8 cellular contexts compared by ENCODE assay signal in genomic region chr3:4834403-4834866, GRCh38.
DNase-seq lines count a peak whose midpoint lies in the region; ATAC-seq and TF ChIP-seq lines count a peak whose summit lies in the region.

No MANE protein-coding gene starts in this region.

- no peaks in the 10 kb centered on the region for H3K27me3 ChIP-seq in naive thymus-derived CD4-positive, alpha-beta T cell (ENCODE audit: control insufficient read depth in 2 of 2, insufficient read depth in 2 of 2, low read length in 2 of 2)

- peaks cover 53 to 67% of the 10 kb centered on the region in 2 donors for H3K4me1 ChIP-seq in naive thymus-derived CD4-positive, alpha-beta T cell (ENCODE audit: control insufficient read depth in 2 of 2, insufficient read depth in 2 of 2, low read length in 2 of 2)

- DNase-seq in activated CD4-positive, alpha-beta memory T cell treated with anti-CD3 and anti-CD28 coated beads, Interleukin-2, amount 10 ng/mL, durations not matched to agents 7 days and 5 days, result peak; percentile 88
- peak in 5 of 9 donors; percentile 28 to 79 (median 39) for DNase-seq in naive thymus-derived CD4-positive, alpha-beta T cell
- no peak for DNase-seq in SHP77 treated with DMSO at 0.1 percent for 48 hours (lab: John Stamatoyannopoulos, UW)
- DNase-seq in DMS53 treated with DMSO at 0.1 percent for 48 hours (lab: John Stamatoyannopoulos, UW; ENCODE audit: unreplicated experiment), result no peak
- no peak for DNase-seq in G401 (ENCODE audit: low spot score)
- DNase-seq in lower leg skin (ENCODE audit: low spot score in 2 of 2), result no peak

- WGBS in lower leg skin, 2 donors, result 82 to 94% methylated on average over 8 of the region's 8 CpGs

- peaks cover 0 to 4% (median 0%) of the 10 kb centered on the region in 3 experiments for H3K36me3 ChIP-seq in naive thymus-derived CD4-positive, alpha-beta T cell (ENCODE audit: control insufficient read depth in 2 of 3, insufficient read depth in 3 of 3, low read length in 3 of 3)

- H3K4me1 Mint-ChIP-seq in activated CD4-positive, alpha-beta memory T cell treated with anti-CD3 and anti-CD28 coated beads, Interleukin-2, amount 10 ng/mL, durations not matched to agents 7 days and 5 days, result peaks cover 87% of the 10 kb centered on the region
- peaks cover 56 to 89% (median 80%) of the 10 kb centered on the region in 7 donors for H3K4me1 Mint-ChIP-seq in naive thymus-derived CD4-positive, alpha-beta T cell

- H3K27me3 Mint-ChIP-seq in activated CD4-positive, alpha-beta memory T cell treated with anti-CD3 and anti-CD28 coated beads, Interleukin-2, amount 10 ng/mL, durations not matched to agents 7 days and 5 days, result no peaks in the 10 kb centered on the region
- peaks cover 0 to 3% (median 0%) of the 10 kb centered on the region in 5 donors for H3K27me3 Mint-ChIP-seq in naive thymus-derived CD4-positive, alpha-beta T cell

- CTCF ChIA-PET in activated CD4-positive, alpha-beta memory T cell treated with anti-CD3 and anti-CD28 coated beads, Interleukin-2, amount 10 ng/mL, durations not matched to agents 7 days and 5 days (lab: Charles Lee), result interaction anchor here (0.9 to 9.5 kb wide), 9 partner anchors 8 to 187 kb away, joined by 3 to 106 read pairs (median 9); partner anchors contain the start of gene BHLHE40
- CTCF ChIA-PET in naive thymus-derived CD4-positive, alpha-beta T cell (lab: Charles Lee), result interaction anchor here (0.7 to 1.7 kb wide), 5 partner anchors 9 to 142 kb away, joined by 3 to 7 read pairs (median 3); no protein-coding TSS in a partner anchor

- TF ChIP-seq CTCF in lower leg skin (IDR thresholded peaks at IDR 0.05), result no peak

- no peaks in the 10 kb centered on the region for H3K9me3 Mint-ChIP-seq in activated CD4-positive, alpha-beta memory T cell treated with anti-CD3 and anti-CD28 coated beads, Interleukin-2, amount 10 ng/mL, durations not matched to agents 7 days and 5 days
- peaks cover 0 to 4% (median 0%) of the 10 kb centered on the region in 11 donors for H3K9me3 Mint-ChIP-seq in naive thymus-derived CD4-positive, alpha-beta T cell

- peaks cover 70% of the 10 kb centered on the region for H3K36me3 Mint-ChIP-seq in activated CD4-positive, alpha-beta memory T cell treated with anti-CD3 and anti-CD28 coated beads, Interleukin-2, amount 10 ng/mL, durations not matched to agents 7 days and 5 days (ENCODE audit: low read depth)
- peaks cover 4 to 53% (median 32%) of the 10 kb centered on the region in 5 donors for H3K36me3 Mint-ChIP-seq in naive thymus-derived CD4-positive, alpha-beta T cell

- H3K27ac Mint-ChIP-seq in activated CD4-positive, alpha-beta memory T cell treated with anti-CD3 and anti-CD28 coated beads, Interleukin-2, amount 10 ng/mL, durations not matched to agents 7 days and 5 days, result peak overlapping the region; percentile 93
- H3K27ac Mint-ChIP-seq in naive thymus-derived CD4-positive, alpha-beta T cell, result peak overlapping the region; percentile 74 to 99 (median 90)

- H3K4me3 ChIP-seq in naive thymus-derived CD4-positive, alpha-beta T cell (ENCODE audit: low read length), result no peak overlapping the region
- no peak overlapping the region for H3K4me3 ChIP-seq in lower leg skin (ENCODE audit: low read depth, poor library complexity, severe bottlenecking)

- no peak for TF ChIP-seq POLR2A in lower leg skin (IDR thresholded peaks at IDR 0.05)

- intact Hi-C loops in naive thymus-derived CD4-positive, alpha-beta T cell (cut with micrococcal nuclease), result loop anchor here (5.0 kb wide), 2 partner anchors 342 to 358 kb away; partner anchors contain the start of gene ITPR1 (in 1 of the 2)
- intact Hi-C loops in lower leg skin (cut with DNase I; ENCODE audit: low total_unique reads), result no loop called here

- POLR2A ChIA-PET in activated CD4-positive, alpha-beta memory T cell treated with anti-CD3 and anti-CD28 coated beads, Interleukin-2, amount 10 ng/mL, durations not matched to agents 7 days and 5 days (lab: Charles Lee), result interaction anchor here (0.7 to 22.2 kb wide), 12 partner anchors 4 to 360 kb away, joined by 3 to 822 read pairs (median 8); partner anchors contain the start of gene BHLHE40
- POLR2A ChIA-PET in naive thymus-derived CD4-positive, alpha-beta T cell (lab: Charles Lee), result interaction anchor here (0.7 to 1.9 kb wide), 5 partner anchors 8 to 33 kb away, joined by 3 to 8 read pairs (median 4); no protein-coding TSS in a partner anchor

- peak overlapping the region; percentile 55 for H3K27ac ChIP-seq in naive thymus-derived CD4-positive, alpha-beta T cell (ENCODE audit: low read depth, low read length)

- peak overlapping the region; percentile 69 for H3K4me3 Mint-ChIP-seq in activated CD4-positive, alpha-beta memory T cell treated with anti-CD3 and anti-CD28 coated beads, Interleukin-2, amount 10 ng/mL, durations not matched to agents 7 days and 5 days
- H3K4me3 Mint-ChIP-seq in naive thymus-derived CD4-positive, alpha-beta T cell, result peak overlapping the region; percentile 21 to 86 (median 47)

- no peaks in the 10 kb centered on the region for H3K9me3 ChIP-seq in naive thymus-derived CD4-positive, alpha-beta T cell (ENCODE audit: control insufficient read depth in 2 of 3, low read length in 3 of 3)

- in situ Hi-C loops in G401 (cut with HindIII; ENCODE audit: low sequenced_read_pairs), result no loop called here

- ATAC-seq in GM19372 (IDR thresholded peaks at IDR 0.05; ENCODE audit: low read depth, unreplicated experiment) (peak; percentile 56), HG03439 (IDR thresholded peaks at IDR 0.05; ENCODE audit: unreplicated experiment) (peak; percentile 57)
- peak; percentile 64 for ATAC-seq in naive thymus-derived CD4-positive, alpha-beta T cell

Comparison
In these comparisons a context has a peak if more than half of its experiments do, and no peak if none do; other contexts are left out.
1. DNase-seq: peak in activated CD4-positive, alpha-beta memory T cell treated with anti-CD3 and anti-CD28 coated beads, Interleukin-2, amount 10 ng/mL, durations not matched to agents 7 days and 5 days (single experiment) and naive thymus-derived CD4-positive, alpha-beta T cell (5 of 9); none in SHP77 treated with DMSO at 0.1 percent for 48 hours (single experiment), DMS53 treated with DMSO at 0.1 percent for 48 hours (single experiment), G401 (single experiment) and lower leg skin (0 of 2).
2. Peak in every context shown above with its lines, with median percentiles within 50 percentile points of each other: ATAC-seq.